18 cellular contexts compared by ENCODE assay signal in the genomic region with DNA sequence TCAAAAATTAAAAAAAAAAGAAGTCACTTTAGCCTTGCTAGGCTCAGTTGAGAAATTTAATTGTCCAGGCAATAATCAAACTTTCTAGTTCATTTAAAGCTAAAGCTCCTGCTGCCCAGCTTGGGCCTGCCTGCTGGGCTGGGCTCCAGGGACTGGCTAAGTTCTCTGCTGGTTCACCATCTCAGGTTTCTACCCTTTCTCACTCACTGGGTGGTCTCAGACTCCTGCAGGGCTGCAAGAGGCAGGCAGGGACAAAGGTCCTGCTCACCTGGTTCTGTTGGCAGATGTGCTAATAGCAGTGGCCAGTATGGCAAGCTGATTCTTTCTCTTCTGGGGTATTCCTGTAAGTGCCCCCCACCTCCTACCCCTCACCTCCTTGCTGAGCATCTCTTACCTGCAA. TPM values are rescaled to one million over a fixed set of nuclear protein-coding genes. Genes with fewer than 3 reads are reported as not detected.
DNase-seq lines count a peak whose midpoint lies in the region; ATAC-seq and TF ChIP-seq lines count a peak whose summit lies in the region.
"Had no signal": no experiment of that assay in that cellular context is flagged by ENCODE, and none has a peak within 500 bp of the region (broad histone marks: within the 10 kb centered on the region; RNA-seq: fewer than 3 reads in every experiment).

No MANE protein-coding gene starts in this region.

- H2BK120ac ChIP-seq in H9 (ENCODE audit: low read depth, low read length, poor library complexity, severe bottlenecking): no peak overlapping the region
- H2BK120ac ChIP-seq in mesendoderm (ENCODE audit: low read depth, low read length): no peak overlapping the region

- H3K36me3 Mint-ChIP-seq in H9 (ENCODE audit: insufficient read depth in 1 of 3, low read depth in 3 of 3): no peaks in the 10 kb centered on the region
- peaks cover 8% of the 10 kb centered on the region for H3K36me3 Mint-ChIP-seq in T-helper 17 cell (ENCODE audit: low read depth)
- no peaks in the 10 kb centered on the region for H3K36me3 Mint-ChIP-seq in type B pancreatic cell

- H3K9me3 ChIP-seq in H9 (ENCODE audit: control insufficient read depth, low read depth, low read length) (no peaks in the 10 kb centered on the region), T-helper 17 cell (ENCODE audit: control insufficient read depth, low read length, poor library complexity, severe bottlenecking) (no peaks in the 10 kb centered on the region), left lung (no peaks in the 10 kb centered on the region)

- H3K14ac ChIP-seq in H9 (ENCODE audit: insufficient read depth, low read length): no peak overlapping the region

- H2BK5ac ChIP-seq in H9 (ENCODE audit: insufficient read length, low read length) (no peak overlapping the region), mesendoderm (ENCODE audit: low read length) (no peak overlapping the region)

- intact Hi-C loops in left lung (cut with DNase I): no loop called here

- H3K27ac ChIP-seq in H9 (ENCODE audit: insufficient read length, low read depth, low read length): no peak overlapping the region
- no peak overlapping the region for H3K27ac ChIP-seq in mesendoderm (ENCODE audit: low read depth, low read length)
- H3K27ac ChIP-seq in caudate nucleus (ENCODE audit: low read depth, low read length): no peak overlapping the region
- no peak overlapping the region for H3K27ac ChIP-seq in left lung

- ATAC-seq in T-helper 17 cell (no peak), left lung (no peak), HG03196 (IDR thresholded peaks at IDR 0.05; ENCODE audit: unreplicated experiment) (no peak)
- ATAC-seq: PC-3, SK-N-SH treated with all-trans-retinoic acid at 6 μM for 48 hours had no signal

- H3K27me3 Mint-ChIP-seq in H9 (ENCODE audit: low read depth) (peaks cover 38% of the 10 kb centered on the region), T-helper 17 cell (no peaks in the 10 kb centered on the region), type B pancreatic cell (peaks cover 7% of the 10 kb centered on the region)

- H3K4ac ChIP-seq in H9 (ENCODE audit: low read depth, low read length) (no peak overlapping the region), mesendoderm (ENCODE audit: low read depth, low read length) (no peak overlapping the region)

- H4K8ac ChIP-seq in H9 (replicated peaks; ENCODE audit: insufficient read length, low read depth, low read length) (no peak overlapping the region), mesendoderm (ENCODE audit: low read depth, low read length) (no peak overlapping the region)

- no peak for TF ChIP-seq CTCF in H9 (conservative IDR thresholded peaks at IDR 0.05)
- no peak for TF ChIP-seq CTCF in left lung (IDR thresholded peaks at IDR 0.05)
- no peak for TF ChIP-seq CTCF in type B pancreatic cell (conservative IDR thresholded peaks at IDR 0.05)

- no peak overlapping the region for H2BK12ac ChIP-seq in H9 (ENCODE audit: insufficient read length, low read depth, low read length)

- no peak overlapping the region for H3K9ac ChIP-seq in H9 (ENCODE audit: extremely low read depth, insufficient read length, low read length)
- H3K9ac ChIP-seq in mesendoderm (ENCODE audit: low read length): no peak overlapping the region

- no peak overlapping the region for H2BK20ac ChIP-seq in H9 (ENCODE audit: low read depth, low read length, poor library complexity, severe bottlenecking)

- peak; percentile 30 for DNase-seq in ELF-1 (ENCODE audit: low read depth, low spot score)
- DNase-seq in H9: peak; percentile 45
- no peak for DNase-seq in T-helper 17 cell
- peak; percentile 23 for DNase-seq in mesendoderm
- DNase-seq in caudate nucleus (lab: John Stamatoyannopoulos, UW): no peak
- no peak for DNase-seq in left lung
- DNase-seq in type B pancreatic cell (ENCODE audit: extremely low spot score, unreplicated experiment): no peak
- DNase-seq: C1 segment of cervical spinal cord, MM.1S, NCI-H1092 treated with DMSO at 0.1 percent for 48 hours, NCI-H1694, NCI-H2081 treated with DMSO at 0.1 percent for 48 hours, NCI-H774, PC-3, RPMI8226, SHP77 treated with DMSO at 0.1 percent for 48 hours had no signal

- H3K4me1 Mint-ChIP-seq in H9 (peaks cover 5% of the 10 kb centered on the region in 2 experiments), T-helper 17 cell (peaks cover 12% of the 10 kb centered on the region), type B pancreatic cell (ENCODE audit: unreplicated experiment) (peaks cover 3% of the 10 kb centered on the region)

- H3K4me2 ChIP-seq in H9 (ENCODE audit: insufficient read depth, insufficient read length, low read length) (no peak overlapping the region), mesendoderm (ENCODE audit: low read length) (no peak overlapping the region)

- H3K18ac ChIP-seq in H9 (ENCODE audit: insufficient read length, low read depth, low read length) (no peak overlapping the region), mesendoderm (ENCODE audit: low read length) (no peak overlapping the region)

- H3K27me3 ChIP-seq in H9 (ENCODE audit: insufficient read depth, low read length): no peaks in the 10 kb centered on the region
- no peaks in the 10 kb centered on the region for H3K27me3 ChIP-seq in mesendoderm (ENCODE audit: insufficient read depth, low read length, poor library complexity)
- H3K27me3 ChIP-seq in left lung: peaks cover 0 to 15% of the 10 kb centered on the region in 2 donors

- H3K56ac ChIP-seq in H9 (ENCODE audit: insufficient read length, low read depth, low read length) (no peak overlapping the region), mesendoderm (ENCODE audit: low read length) (no peak overlapping the region)

- H3K23ac ChIP-seq in H9 (ENCODE audit: insufficient read length, low read depth, low read length) (no peak overlapping the region), mesendoderm (ENCODE audit: low read length) (no peak overlapping the region)

- H3K27ac Mint-ChIP-seq in H9 (no peak overlapping the region; a peak in 1 of 7 replicates), T-helper 17 cell (peak overlapping the region; percentile 24), type B pancreatic cell (no peak overlapping the region)

- H2AK5ac ChIP-seq in H9 (ENCODE audit: insufficient read length, low read length): no peak overlapping the region
- no peak overlapping the region for H2AK5ac ChIP-seq in mesendoderm (ENCODE audit: low read length)

- H3K79me2 ChIP-seq in H9 (ENCODE audit: insufficient read depth, low read length): no peaks in the 10 kb centered on the region
- H3K79me2 ChIP-seq in mesendoderm (ENCODE audit: control insufficient read depth, insufficient read depth, low read length): no peaks in the 10 kb centered on the region

- H4K5ac ChIP-seq in H9 (ENCODE audit: insufficient read length, low read depth, low read length) (no peak overlapping the region), mesendoderm (ENCODE audit: low read length) (no peak overlapping the region)

- no peaks in the 10 kb centered on the region for H3K23me2 ChIP-seq in H9 (ENCODE audit: insufficient read length, low read depth, low read length, poor library complexity, severe bottlenecking)

- H4K20me1 ChIP-seq in H9 (ENCODE audit: control insufficient read depth, insufficient read depth, insufficient read length): no peaks in the 10 kb centered on the region

- H3K36me3 ChIP-seq in mesendoderm (ENCODE audit: control insufficient read depth, insufficient read depth, low read length) (no peaks in the 10 kb centered on the region), left lung (peaks cover 0 to 11% of the 10 kb centered on the region in 2 donors)

- no peak overlapping the region for H3K4me3 ChIP-seq in mesendoderm (ENCODE audit: low read length)
- H3K4me3 ChIP-seq in left lung: no peak overlapping the region

- no peak overlapping the region for H3T11ph ChIP-seq in H9 (ENCODE audit: low read length)

- H2AFZ ChIP-seq in H9 (ENCODE audit: low read length): no peak overlapping the region

- H3K9me3 Mint-ChIP-seq in H9: no peaks in the 10 kb centered on the region
- no peaks in the 10 kb centered on the region for H3K9me3 Mint-ChIP-seq in type B pancreatic cell

- H3K4me1 ChIP-seq in H9 (ENCODE audit: insufficient read depth, low read length) (no peaks in the 10 kb centered on the region), mesendoderm (ENCODE audit: control insufficient read depth, low read depth, low read length) (no peaks in the 10 kb centered on the region), left lung (peaks cover 0 to 4% of the 10 kb centered on the region in 2 donors)

- H3K4me3 Mint-ChIP-seq in H9: no peak overlapping the region
- no peak overlapping the region for H3K4me3 Mint-ChIP-seq in T-helper 17 cell
- no peak overlapping the region for H3K4me3 Mint-ChIP-seq in type B pancreatic cell

- H2BK15ac ChIP-seq in H9 (ENCODE audit: low read depth, low read length) (no peak overlapping the region), mesendoderm (replicated peaks; ENCODE audit: low read depth) (no peak overlapping the region)

- H3K79me1 ChIP-seq in H9 (ENCODE audit: insufficient read depth, low read depth, low read length, poor library complexity, severe bottlenecking) (no peaks in the 10 kb centered on the region), mesendoderm (ENCODE audit: low read length) (no peaks in the 10 kb centered on the region)

- H4K91ac ChIP-seq in H9 (ENCODE audit: insufficient read length, low read depth, low read length): no peak overlapping the region

RNA-seq across cellular contexts. Expression of gene RTF2, which starts 21.2 kb away (rescaled TPM):
- 57.2 and 62.6 TPM in 2 replicates for total RNA-seq in H9 (2021)
- total RNA-seq in T-helper 17 cell: 10 to 100 TPM; 62.3 to 62.6 TPM
- 41.7 TPM for polyA plus RNA-seq in mesendoderm (2013, experiment 1 of 2)
- polyA plus RNA-seq in mesendoderm (2013, experiment 2 of 2): 43.6 TPM
- total RNA-seq in left lung: 10 to 100 TPM; 68.2 to 85.1 TPM
- total RNA-seq in type B pancreatic cell (ENCODE audit: low replicate concordance): 63.5 and 71.2 TPM in 2 replicates

RNA-seq across cellular contexts. Expression of gene CASS4, which starts 35.2 kb away (rescaled TPM):
- total RNA-seq in H9 (2021) (not detected in 2 replicates), T-helper 17 cell (10 to 100 TPM in 1 of 2 donors, 1 to 10 TPM in 1; 7.1 to 18.6 TPM), left lung (10 to 100 TPM; 14.4 to 28.1 TPM), type B pancreatic cell (ENCODE audit: low replicate concordance) (0.38 and 0.56 TPM in 2 replicates)
- not detected for polyA plus RNA-seq in mesendoderm (2013, experiment 1 of 2)
- not detected for polyA plus RNA-seq in mesendoderm (2013, experiment 2 of 2)

RNA-seq across cellular contexts. Expression of gene CSTF1, which starts 54.8 kb away (rescaled TPM):
- 71.7 and 72.9 TPM in 2 replicates for total RNA-seq in H9 (2021)
- total RNA-seq in T-helper 17 cell: 10 to 100 TPM; 21.8 to 23.7 TPM
- 39.7 TPM for polyA plus RNA-seq in mesendoderm (2013, experiment 1 of 2)
- 40.9 TPM for polyA plus RNA-seq in mesendoderm (2013, experiment 2 of 2)
- total RNA-seq in left lung: 10 to 100 TPM; 30.0 to 34.3 TPM
- total RNA-seq in type B pancreatic cell (ENCODE audit: low replicate concordance): 43.2 and 48.4 TPM in 2 replicates

RNA-seq across cellular contexts. Expression of gene AURKA, which starts 55.2 kb away (rescaled TPM):
- 81.9 and 86.8 TPM in 2 replicates for total RNA-seq in H9 (2021)
- total RNA-seq in T-helper 17 cell: 1 to 10 TPM in 1 of 2 donors, under 1 TPM in 1; 0.92 to 1.0 TPM
- 91.0 TPM for polyA plus RNA-seq in mesendoderm (2013, experiment 1 of 2)
- 89.8 TPM for polyA plus RNA-seq in mesendoderm (2013, experiment 2 of 2)
- total RNA-seq in left lung: 10 to 100 TPM in 1 of 2 donors, 1 to 10 TPM in 1; 3.7 to 22.3 TPM
- 20.3 and 42.7 TPM in 2 replicates for total RNA-seq in type B pancreatic cell (ENCODE audit: low replicate concordance)

Comparison
In these comparisons a context has a peak if more than half of its experiments do, and no peak if none do; other contexts are left out.
1. DNase-seq: peak in ELF-1 (single experiment), H9 (single experiment) and mesendoderm (single experiment); none in T-helper 17 cell (0 of 3), caudate nucleus (0 of 61), left lung (0 of 2) and type B pancreatic cell (single experiment).